28 cellular contexts compared by ENCODE assay signal in genomic region chr10:17456032-17456548, GRCh38.
"Had no signal": no experiment of that assay in that cellular context is flagged by ENCODE, and none has a peak within 500 bp of the region (broad histone marks: within the 10 kb centered on the region; RNA-seq: fewer than 3 reads in every experiment).

No MANE protein-coding gene starts in this region.

- H2AFZ ChIP-seq: neural progenitor cell, parathyroid adenoma had no signal

- DNase-seq: naive thymus-derived CD4-positive, alpha-beta T cell; occipital lobe; ovary; posterior cingulate gyrus; psoas muscle; right cardiac atrium; right lobe of liver; sigmoid colon; small intestine; stimulated activated CD4-positive, alpha-beta T cell treated with anti-CD3 and anti-CD28 coated beads, Interleukin-15, amount 100 ng/mL, for 24 hours; stimulated activated CD4-positive, alpha-beta T cell treated with anti-CD3 and anti-CD28 coated beads, Interleukin-2, amount 100 ng/mL, for 24 hours; stimulated activated CD4-positive, alpha-beta T cell treated with anti-CD3 and anti-CD28 coated beads, Interleukin-2, amount 100 ng/mL, for 48 hours; stimulated activated CD4-positive, alpha-beta T cell treated with anti-CD3 and anti-CD28 coated beads, Interleukin-4, amount 100 ng/mL, for 24 hours; stimulated activated naive B cell treated with anti-CD40 and anti-IgM and Interleukin-4, amounts not matched to agents 10 μg/mL and 1 μg/mL and 100 μg/mL, for 72 hours; stimulated activated naive CD4-positive, alpha-beta T cell treated with Interleukin-2 at 50 U/mL for 16 hours; stomach; thyroid gland; upper lobe of left lung had no signal

- H3K9me3 Mint-ChIP-seq: naive thymus-derived CD4-positive, alpha-beta T cell; stimulated activated effector memory CD8-positive, alpha-beta T cell treated with anti-CD3 and anti-CD28 coated beads, Interleukin-12 subunit alpha, Interleukin-12 subunit beta, amount 100 ng/mL, for 72 hours; stimulated activated naive B cell treated with anti-CD40 and anti-IgM and Interleukin-4, amounts not matched to agents 10 μg/mL and 1 μg/mL and 100 μg/mL, for 72 hours; stimulated activated naive CD8-positive, alpha-beta T cell treated with anti-CD3 and anti-CD28 coated beads, Interleukin-15, Interleukin-2, amounts not matched to agents 100 ng/mL and 50 ng/mL, for 24 hours had no signal

- H3K27ac Mint-ChIP-seq: naive thymus-derived CD4-positive, alpha-beta T cell; nephron; neural progenitor cell; progenitor cell of endocrine pancreas; stimulated activated effector memory CD8-positive, alpha-beta T cell treated with anti-CD3 and anti-CD28 coated beads, Interleukin-12 subunit alpha, Interleukin-12 subunit beta, amount 100 ng/mL, for 72 hours; stimulated activated naive B cell treated with anti-CD40 and anti-IgM and Interleukin-4, amounts not matched to agents 10 μg/mL and 1 μg/mL and 100 μg/mL, for 72 hours; stimulated activated naive CD8-positive, alpha-beta T cell treated with anti-CD3 and anti-CD28 coated beads, Interleukin-15, Interleukin-2, amounts not matched to agents 100 ng/mL and 50 ng/mL, for 24 hours had no signal

- H3K4me3 ChIP-seq: neural progenitor cell, ovary, psoas muscle, right lobe of liver, sigmoid colon, stomach, thoracic aorta, thyroid gland, tibial nerve, vagina had no signal

- H3K4me1 Mint-ChIP-seq: nephron had no signal

- H3K9me3 ChIP-seq: psoas muscle, right lobe of liver, sigmoid colon, thoracic aorta, thyroid gland, upper lobe of left lung, vagina had no signal

- H3K9ac ChIP-seq: neural progenitor cell, parathyroid adenoma had no signal

- H3K4me2 ChIP-seq: neural progenitor cell had no signal

- ATAC-seq: naive thymus-derived CD4-positive, alpha-beta T cell; psoas muscle; right cardiac atrium; right lobe of liver; stimulated activated effector memory CD8-positive, alpha-beta T cell treated with anti-CD3 and anti-CD28 coated beads, Interleukin-12 subunit alpha, Interleukin-12 subunit beta, amount 100 ng/mL, for 72 hours; stimulated activated naive B cell treated with anti-CD40 and anti-IgM and Interleukin-4, amounts not matched to agents 10 μg/mL and 1 μg/mL and 100 μg/mL, for 72 hours had no signal

- H3K79me2 ChIP-seq: parathyroid adenoma had no signal

- H3K36me3 Mint-ChIP-seq: neural progenitor cell; stimulated activated effector memory CD8-positive, alpha-beta T cell treated with anti-CD3 and anti-CD28 coated beads, Interleukin-12 subunit alpha, Interleukin-12 subunit beta, amount 100 ng/mL, for 72 hours; stimulated activated naive B cell treated with anti-CD40 and anti-IgM and Interleukin-4, amounts not matched to agents 10 μg/mL and 1 μg/mL and 100 μg/mL, for 72 hours had no signal

- FAIRE-seq: urothelium cell line had no signal

- H3K4me1 ChIP-seq: parathyroid adenoma, psoas muscle had no signal

- H3K36me3 ChIP-seq: neural progenitor cell, ovary, right lobe of liver, sigmoid colon, stomach, thoracic aorta, thyroid gland, tibial nerve, upper lobe of left lung, vagina had no signal

- H3K27me3 ChIP-seq: ovary, thyroid gland had no signal

- H3K27ac ChIP-seq: neural progenitor cell, ovary, parathyroid adenoma, psoas muscle, right lobe of liver, sigmoid colon, stomach, thoracic aorta, thyroid gland, tibial nerve, vagina had no signal

- H3K4me3 Mint-ChIP-seq: stimulated activated effector memory CD8-positive, alpha-beta T cell treated with anti-CD3 and anti-CD28 coated beads, Interleukin-12 subunit alpha, Interleukin-12 subunit beta, amount 100 ng/mL, for 72 hours; stimulated activated naive B cell treated with anti-CD40 and anti-IgM and Interleukin-4, amounts not matched to agents 10 μg/mL and 1 μg/mL and 100 μg/mL, for 72 hours; stimulated activated naive CD8-positive, alpha-beta T cell treated with anti-CD3 and anti-CD28 coated beads, Interleukin-15, Interleukin-2, amounts not matched to agents 100 ng/mL and 50 ng/mL, for 24 hours had no signal
